In the genomic region with DNA sequence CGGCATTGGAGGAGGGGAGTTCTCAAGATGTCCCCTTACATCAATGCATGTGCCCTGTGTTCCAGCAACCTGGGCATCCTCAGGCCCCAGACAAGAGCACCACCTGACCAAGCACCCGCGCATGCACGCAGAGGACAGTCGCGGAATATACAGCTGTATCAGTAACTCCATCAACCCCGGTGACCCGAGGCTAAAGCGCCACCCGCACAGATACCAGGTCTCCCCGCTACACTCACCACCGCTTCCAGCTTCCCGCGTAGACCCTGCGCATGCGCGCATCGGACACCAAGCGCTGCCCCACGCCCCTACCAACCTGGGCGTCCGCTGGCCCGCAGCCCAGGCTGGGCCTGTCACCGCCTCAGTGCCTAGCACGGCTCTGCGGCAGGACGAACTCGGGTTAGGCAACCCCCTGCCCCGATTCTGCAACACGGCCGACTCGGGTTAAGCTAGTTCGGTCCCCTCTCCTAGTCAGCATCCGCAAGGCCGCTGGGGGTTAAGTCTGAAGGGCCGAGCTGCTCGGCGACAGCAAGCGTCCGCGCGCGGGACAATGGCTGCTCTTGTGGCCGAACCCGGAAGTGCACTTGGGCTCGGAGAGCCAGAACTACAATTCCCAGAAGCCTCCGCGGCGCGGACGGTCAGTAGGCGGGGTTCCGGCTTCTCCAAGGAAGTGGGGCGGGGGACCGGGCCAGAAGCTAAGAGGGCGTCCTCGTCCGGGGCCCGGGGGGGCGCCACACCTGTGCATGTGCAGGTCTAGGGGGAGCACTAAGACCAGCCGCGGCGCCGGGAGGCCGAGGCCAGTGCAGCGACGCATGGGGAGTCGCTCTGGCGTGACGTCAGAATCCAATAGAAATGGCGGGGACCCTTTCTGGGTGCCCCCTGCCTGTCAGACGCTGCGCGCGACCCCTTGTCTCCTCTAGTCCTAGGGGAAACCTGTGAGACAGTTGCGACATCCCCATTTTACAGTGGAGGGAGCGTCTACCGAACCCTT, we compare ENCODE assay signal across 1 cellular context.
TF ChIP-seq lines count a peak whose summit lies in the region.

A gene (minus strand): TSS at position 561 of the 988 bp plus-strand sequence. CDS start 3,188 bp downstream, outside the sequence.

TF ChIP-seq in K562, 482 proteins besides CTCF, POLR2A, EP300 and RAD21 (continued from another document and continues in another):
- TF ChIP-seq, protein P1, sequence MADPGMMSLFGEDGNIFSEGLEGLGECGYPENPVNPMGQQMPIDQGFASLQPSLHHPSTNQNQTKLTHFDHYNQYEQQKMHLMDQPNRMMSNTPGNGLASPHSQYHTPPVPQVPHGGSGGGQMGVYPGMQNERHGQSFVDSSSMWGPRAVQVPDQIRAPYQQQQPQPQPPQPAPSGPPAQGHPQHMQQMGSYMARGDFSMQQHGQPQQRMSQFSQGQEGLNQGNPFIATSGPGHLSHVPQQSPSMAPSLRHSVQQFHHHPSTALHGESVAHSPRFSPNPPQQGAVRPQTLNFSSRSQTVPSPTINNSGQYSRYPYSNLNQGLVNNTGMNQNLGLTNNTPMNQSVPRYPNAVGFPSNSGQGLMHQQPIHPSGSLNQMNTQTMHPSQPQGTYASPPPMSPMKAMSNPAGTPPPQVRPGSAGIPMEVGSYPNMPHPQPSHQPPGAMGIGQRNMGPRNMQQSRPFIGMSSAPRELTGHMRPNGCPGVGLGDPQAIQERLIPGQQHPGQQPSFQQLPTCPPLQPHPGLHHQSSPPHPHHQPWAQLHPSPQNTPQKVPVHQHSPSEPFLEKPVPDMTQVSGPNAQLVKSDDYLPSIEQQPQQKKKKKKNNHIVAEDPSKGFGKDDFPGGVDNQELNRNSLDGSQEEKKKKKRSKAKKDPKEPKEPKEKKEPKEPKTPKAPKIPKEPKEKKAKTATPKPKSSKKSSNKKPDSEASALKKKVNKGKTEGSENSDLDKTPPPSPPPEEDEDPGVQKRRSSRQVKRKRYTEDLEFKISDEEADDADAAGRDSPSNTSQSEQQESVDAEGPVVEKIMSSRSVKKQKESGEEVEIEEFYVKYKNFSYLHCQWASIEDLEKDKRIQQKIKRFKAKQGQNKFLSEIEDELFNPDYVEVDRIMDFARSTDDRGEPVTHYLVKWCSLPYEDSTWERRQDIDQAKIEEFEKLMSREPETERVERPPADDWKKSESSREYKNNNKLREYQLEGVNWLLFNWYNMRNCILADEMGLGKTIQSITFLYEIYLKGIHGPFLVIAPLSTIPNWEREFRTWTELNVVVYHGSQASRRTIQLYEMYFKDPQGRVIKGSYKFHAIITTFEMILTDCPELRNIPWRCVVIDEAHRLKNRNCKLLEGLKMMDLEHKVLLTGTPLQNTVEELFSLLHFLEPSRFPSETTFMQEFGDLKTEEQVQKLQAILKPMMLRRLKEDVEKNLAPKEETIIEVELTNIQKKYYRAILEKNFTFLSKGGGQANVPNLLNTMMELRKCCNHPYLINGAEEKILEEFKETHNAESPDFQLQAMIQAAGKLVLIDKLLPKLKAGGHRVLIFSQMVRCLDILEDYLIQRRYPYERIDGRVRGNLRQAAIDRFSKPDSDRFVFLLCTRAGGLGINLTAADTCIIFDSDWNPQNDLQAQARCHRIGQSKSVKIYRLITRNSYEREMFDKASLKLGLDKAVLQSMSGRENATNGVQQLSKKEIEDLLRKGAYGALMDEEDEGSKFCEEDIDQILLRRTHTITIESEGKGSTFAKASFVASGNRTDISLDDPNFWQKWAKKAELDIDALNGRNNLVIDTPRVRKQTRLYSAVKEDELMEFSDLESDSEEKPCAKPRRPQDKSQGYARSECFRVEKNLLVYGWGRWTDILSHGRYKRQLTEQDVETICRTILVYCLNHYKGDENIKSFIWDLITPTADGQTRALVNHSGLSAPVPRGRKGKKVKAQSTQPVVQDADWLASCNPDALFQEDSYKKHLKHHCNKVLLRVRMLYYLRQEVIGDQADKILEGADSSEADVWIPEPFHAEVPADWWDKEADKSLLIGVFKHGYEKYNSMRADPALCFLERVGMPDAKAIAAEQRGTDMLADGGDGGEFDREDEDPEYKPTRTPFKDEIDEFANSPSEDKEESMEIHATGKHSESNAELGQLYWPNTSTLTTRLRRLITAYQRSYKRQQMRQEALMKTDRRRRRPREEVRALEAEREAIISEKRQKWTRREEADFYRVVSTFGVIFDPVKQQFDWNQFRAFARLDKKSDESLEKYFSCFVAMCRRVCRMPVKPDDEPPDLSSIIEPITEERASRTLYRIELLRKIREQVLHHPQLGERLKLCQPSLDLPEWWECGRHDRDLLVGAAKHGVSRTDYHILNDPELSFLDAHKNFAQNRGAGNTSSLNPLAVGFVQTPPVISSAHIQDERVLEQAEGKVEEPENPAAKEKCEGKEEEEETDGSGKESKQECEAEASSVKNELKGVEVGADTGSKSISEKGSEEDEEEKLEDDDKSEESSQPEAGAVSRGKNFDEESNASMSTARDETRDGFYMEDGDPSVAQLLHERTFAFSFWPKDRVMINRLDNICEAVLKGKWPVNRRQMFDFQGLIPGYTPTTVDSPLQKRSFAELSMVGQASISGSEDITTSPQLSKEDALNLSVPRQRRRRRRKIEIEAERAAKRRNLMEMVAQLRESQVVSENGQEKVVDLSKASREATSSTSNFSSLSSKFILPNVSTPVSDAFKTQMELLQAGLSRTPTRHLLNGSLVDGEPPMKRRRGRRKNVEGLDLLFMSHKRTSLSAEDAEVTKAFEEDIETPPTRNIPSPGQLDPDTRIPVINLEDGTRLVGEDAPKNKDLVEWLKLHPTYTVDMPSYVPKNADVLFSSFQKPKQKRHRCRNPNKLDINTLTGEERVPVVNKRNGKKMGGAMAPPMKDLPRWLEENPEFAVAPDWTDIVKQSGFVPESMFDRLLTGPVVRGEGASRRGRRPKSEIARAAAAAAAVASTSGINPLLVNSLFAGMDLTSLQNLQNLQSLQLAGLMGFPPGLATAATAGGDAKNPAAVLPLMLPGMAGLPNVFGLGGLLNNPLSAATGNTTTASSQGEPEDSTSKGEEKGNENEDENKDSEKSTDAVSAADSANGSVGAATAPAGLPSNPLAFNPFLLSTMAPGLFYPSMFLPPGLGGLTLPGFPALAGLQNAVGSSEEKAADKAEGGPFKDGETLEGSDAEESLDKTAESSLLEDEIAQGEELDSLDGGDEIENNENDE (IDR thresholded peaks at IDR 0.05; ENCODE audit: low read depth, low read length) = no peak
- TF ChIP-seq ZNF184 (CRISPR knock-in tag; IDR thresholded peaks at IDR 0.05) = no peak
- peak; percentile 73 for TF ChIP-seq SAP30 (IDR thresholded peaks at IDR 0.05; ENCODE audit: borderline replicate concordance, insufficient read depth, low read depth, low read length, poor library complexity, severe bottlenecking)
- TF ChIP-seq, protein P2, sequence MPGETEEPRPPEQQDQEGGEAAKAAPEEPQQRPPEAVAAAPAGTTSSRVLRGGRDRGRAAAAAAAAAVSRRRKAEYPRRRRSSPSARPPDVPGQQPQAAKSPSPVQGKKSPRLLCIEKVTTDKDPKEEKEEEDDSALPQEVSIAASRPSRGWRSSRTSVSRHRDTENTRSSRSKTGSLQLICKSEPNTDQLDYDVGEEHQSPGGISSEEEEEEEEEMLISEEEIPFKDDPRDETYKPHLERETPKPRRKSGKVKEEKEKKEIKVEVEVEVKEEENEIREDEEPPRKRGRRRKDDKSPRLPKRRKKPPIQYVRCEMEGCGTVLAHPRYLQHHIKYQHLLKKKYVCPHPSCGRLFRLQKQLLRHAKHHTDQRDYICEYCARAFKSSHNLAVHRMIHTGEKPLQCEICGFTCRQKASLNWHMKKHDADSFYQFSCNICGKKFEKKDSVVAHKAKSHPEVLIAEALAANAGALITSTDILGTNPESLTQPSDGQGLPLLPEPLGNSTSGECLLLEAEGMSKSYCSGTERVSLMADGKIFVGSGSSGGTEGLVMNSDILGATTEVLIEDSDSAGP (CRISPR knock-in tag; IDR thresholded peaks at IDR 0.05) = no peak
- no peak for TF ChIP-seq ZNF507 (tag; conservative IDR thresholded peaks at IDR 0.05)
- TF ChIP-seq ZNF324 (CRISPR knock-in tag; IDR thresholded peaks at IDR 0.05) = no peak
- TF ChIP-seq NR1H2 (CRISPR knock-in tag; IDR thresholded peaks at IDR 0.05) = peak; percentile 27; the same call in 1 of the 2 replicates
- no peak; the same call in 1 of the 2 replicates for TF ChIP-seq MXI1 (IDR thresholded peaks at IDR 0.05; ENCODE audit: low read depth, low read length)
- TF ChIP-seq HNRNPH1 (optimal IDR thresholded peaks at IDR 0.05; ENCODE audit: low read depth, low read length) = no peak
- peak; percentile 87 for TF ChIP-seq NR2C1 (IDR thresholded peaks at IDR 0.05)
- TF ChIP-seq NR2C1 (tag; IDR thresholded peaks at IDR 0.05) = peak; percentile 94
- TF ChIP-seq LARP7 (IDR thresholded peaks at IDR 0.05) = no peak
- TF ChIP-seq, protein P3, sequence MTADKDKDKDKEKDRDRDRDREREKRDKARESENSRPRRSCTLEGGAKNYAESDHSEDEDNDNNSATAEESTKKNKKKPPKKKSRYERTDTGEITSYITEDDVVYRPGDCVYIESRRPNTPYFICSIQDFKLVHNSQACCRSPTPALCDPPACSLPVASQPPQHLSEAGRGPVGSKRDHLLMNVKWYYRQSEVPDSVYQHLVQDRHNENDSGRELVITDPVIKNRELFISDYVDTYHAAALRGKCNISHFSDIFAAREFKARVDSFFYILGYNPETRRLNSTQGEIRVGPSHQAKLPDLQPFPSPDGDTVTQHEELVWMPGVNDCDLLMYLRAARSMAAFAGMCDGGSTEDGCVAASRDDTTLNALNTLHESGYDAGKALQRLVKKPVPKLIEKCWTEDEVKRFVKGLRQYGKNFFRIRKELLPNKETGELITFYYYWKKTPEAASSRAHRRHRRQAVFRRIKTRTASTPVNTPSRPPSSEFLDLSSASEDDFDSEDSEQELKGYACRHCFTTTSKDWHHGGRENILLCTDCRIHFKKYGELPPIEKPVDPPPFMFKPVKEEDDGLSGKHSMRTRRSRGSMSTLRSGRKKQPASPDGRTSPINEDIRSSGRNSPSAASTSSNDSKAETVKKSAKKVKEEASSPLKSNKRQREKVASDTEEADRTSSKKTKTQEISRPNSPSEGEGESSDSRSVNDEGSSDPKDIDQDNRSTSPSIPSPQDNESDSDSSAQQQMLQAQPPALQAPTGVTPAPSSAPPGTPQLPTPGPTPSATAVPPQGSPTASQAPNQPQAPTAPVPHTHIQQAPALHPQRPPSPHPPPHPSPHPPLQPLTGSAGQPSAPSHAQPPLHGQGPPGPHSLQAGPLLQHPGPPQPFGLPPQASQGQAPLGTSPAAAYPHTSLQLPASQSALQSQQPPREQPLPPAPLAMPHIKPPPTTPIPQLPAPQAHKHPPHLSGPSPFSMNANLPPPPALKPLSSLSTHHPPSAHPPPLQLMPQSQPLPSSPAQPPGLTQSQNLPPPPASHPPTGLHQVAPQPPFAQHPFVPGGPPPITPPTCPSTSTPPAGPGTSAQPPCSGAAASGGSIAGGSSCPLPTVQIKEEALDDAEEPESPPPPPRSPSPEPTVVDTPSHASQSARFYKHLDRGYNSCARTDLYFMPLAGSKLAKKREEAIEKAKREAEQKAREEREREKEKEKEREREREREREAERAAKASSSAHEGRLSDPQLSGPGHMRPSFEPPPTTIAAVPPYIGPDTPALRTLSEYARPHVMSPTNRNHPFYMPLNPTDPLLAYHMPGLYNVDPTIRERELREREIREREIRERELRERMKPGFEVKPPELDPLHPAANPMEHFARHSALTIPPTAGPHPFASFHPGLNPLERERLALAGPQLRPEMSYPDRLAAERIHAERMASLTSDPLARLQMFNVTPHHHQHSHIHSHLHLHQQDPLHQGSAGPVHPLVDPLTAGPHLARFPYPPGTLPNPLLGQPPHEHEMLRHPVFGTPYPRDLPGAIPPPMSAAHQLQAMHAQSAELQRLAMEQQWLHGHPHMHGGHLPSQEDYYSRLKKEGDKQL (CRISPR knock-in tag; IDR thresholded peaks at IDR 0.05; ENCODE audit: borderline replicate concordance) = 0 out of 2 replicates have a peak, but pooled peaks have one; percentile 51
- TF ChIP-seq ESRRA (IDR thresholded peaks at IDR 0.05; ENCODE audit: borderline replicate concordance, low read depth) = peak; percentile 71
- no peak for TF ChIP-seq BACH1 (tag; IDR thresholded peaks at IDR 0.05)
- no peak for TF ChIP-seq ZNF24 (IDR thresholded peaks at IDR 0.05)
- TF ChIP-seq FOXJ3 (CRISPR knock-in tag; IDR thresholded peaks at IDR 0.05) = no peak
- TF ChIP-seq TSC22D4 (tag; IDR thresholded peaks at IDR 0.05) = no peak
- TF ChIP-seq U2AF1 (optimal IDR thresholded peaks at IDR 0.05; ENCODE audit: low read depth, low read length) = peak; percentile 60
- TF ChIP-seq, protein P4, sequence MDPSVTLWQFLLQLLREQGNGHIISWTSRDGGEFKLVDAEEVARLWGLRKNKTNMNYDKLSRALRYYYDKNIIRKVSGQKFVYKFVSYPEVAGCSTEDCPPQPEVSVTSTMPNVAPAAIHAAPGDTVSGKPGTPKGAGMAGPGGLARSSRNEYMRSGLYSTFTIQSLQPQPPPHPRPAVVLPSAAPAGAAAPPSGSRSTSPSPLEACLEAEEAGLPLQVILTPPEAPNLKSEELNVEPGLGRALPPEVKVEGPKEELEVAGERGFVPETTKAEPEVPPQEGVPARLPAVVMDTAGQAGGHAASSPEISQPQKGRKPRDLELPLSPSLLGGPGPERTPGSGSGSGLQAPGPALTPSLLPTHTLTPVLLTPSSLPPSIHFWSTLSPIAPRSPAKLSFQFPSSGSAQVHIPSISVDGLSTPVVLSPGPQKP (CRISPR knock-in tag; IDR thresholded peaks at IDR 0.05) = no peak
- TF ChIP-seq BCOR (IDR thresholded peaks at IDR 0.05) = no peak
- TF ChIP-seq THRAP3 (IDR thresholded peaks at IDR 0.05; ENCODE audit: borderline replicate concordance) = no peak
- TF ChIP-seq, protein P5, sequence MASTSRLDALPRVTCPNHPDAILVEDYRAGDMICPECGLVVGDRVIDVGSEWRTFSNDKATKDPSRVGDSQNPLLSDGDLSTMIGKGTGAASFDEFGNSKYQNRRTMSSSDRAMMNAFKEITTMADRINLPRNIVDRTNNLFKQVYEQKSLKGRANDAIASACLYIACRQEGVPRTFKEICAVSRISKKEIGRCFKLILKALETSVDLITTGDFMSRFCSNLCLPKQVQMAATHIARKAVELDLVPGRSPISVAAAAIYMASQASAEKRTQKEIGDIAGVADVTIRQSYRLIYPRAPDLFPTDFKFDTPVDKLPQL (IDR thresholded peaks at IDR 0.05; ENCODE audit: extremely low read depth, insufficient read length) = no peak
- no peak for TF ChIP-seq NUFIP1 (IDR thresholded peaks at IDR 0.05; ENCODE audit: partially characterized antibody)
- TF ChIP-seq, protein P6, sequence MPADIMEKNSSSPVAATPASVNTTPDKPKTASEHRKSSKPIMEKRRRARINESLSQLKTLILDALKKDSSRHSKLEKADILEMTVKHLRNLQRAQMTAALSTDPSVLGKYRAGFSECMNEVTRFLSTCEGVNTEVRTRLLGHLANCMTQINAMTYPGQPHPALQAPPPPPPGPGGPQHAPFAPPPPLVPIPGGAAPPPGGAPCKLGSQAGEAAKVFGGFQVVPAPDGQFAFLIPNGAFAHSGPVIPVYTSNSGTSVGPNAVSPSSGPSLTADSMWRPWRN (IDR thresholded peaks at IDR 0.05; ENCODE audit: low read depth) = no peak
- TF ChIP-seq ATF1 (CRISPR knock-in tag; IDR thresholded peaks at IDR 0.05) = peak; percentile 92
- TF ChIP-seq ATF1 (tag; IDR thresholded peaks at IDR 0.05) = peak; percentile 98
- TF ChIP-seq CREM (IDR thresholded peaks at IDR 0.05; ENCODE audit: low read depth) = peak; percentile 99
- peak; percentile 43 for TF ChIP-seq POU5F1 (IDR thresholded peaks at IDR 0.05; ENCODE audit: borderline replicate concordance, low read depth, low read length, partially characterized antibody)
- TF ChIP-seq SIN3A (IDR thresholded peaks at IDR 0.05; ENCODE audit: borderline replicate concordance in 2 of 2, control insufficient read depth in 1 of 2, low read depth in 2 of 2, low read length in 2 of 2) = peak in 1 of 2 experiments; percentile 82; a peak in 2 of 4 replicates
